15 cellular contexts compared by ENCODE assay signal in genomic region chr17:69061901-69062556, GRCh38. TPM values are rescaled to one million over a fixed set of nuclear protein-coding genes. Genes with fewer than 3 reads are reported as not detected.
"Had no signal": no experiment of that assay in that cellular context is flagged by ENCODE, and none has a peak within 500 bp of the region (broad histone marks: within the 10 kb centered on the region; RNA-seq: fewer than 3 reads in every experiment).

No MANE protein-coding gene starts in this region.

- H3K27me3 ChIP-seq: brain microvascular endothelial cell, pancreas had no signal

- H3K27ac Mint-ChIP-seq: activated CD4-positive, alpha-beta T cell treated with anti-CD3 and anti-CD28 coated beads, Interleukin-2, amount 10 ng/mL, durations not matched to agents 7 days and 5 days; activated naive CD8-positive, alpha-beta T cell treated with anti-CD3 and anti-CD28 coated beads for 36 hours; activated T-helper 1 cell treated with anti-CD3 and anti-CD28 coated beads, Interleukin-12 subunit alpha, Interleukin-12 subunit beta, Interleukin-2, Interleukin-4 antibody, amounts not matched to agents 30 ng/mL and 10 ng/mL and 1 ng/mL, durations not matched to agents 14 hours and 24 hours and 36 hours; stimulated activated effector memory CD8-positive, alpha-beta T cell treated with anti-CD3 and anti-CD28 coated beads, Interleukin-12 subunit alpha, Interleukin-12 subunit beta, amount 100 ng/mL, for 72 hours had no signal

- H3K36me3 ChIP-seq: brain microvascular endothelial cell, pancreas had no signal

- ATAC-seq: pancreas; stimulated activated effector memory CD8-positive, alpha-beta T cell treated with anti-CD3 and anti-CD28 coated beads, Interleukin-12 subunit alpha, Interleukin-12 subunit beta, amount 100 ng/mL, for 72 hours; T-cell had no signal

- H3K27ac ChIP-seq: pancreas had no signal

- H3K4me3 ChIP-seq: pancreas had no signal

- H3K4me1 ChIP-seq: pancreas had no signal

- H3K4me3 Mint-ChIP-seq: activated CD4-positive, alpha-beta T cell treated with anti-CD3 and anti-CD28 coated beads, Interleukin-2, amount 10 ng/mL, durations not matched to agents 7 days and 5 days; activated naive CD8-positive, alpha-beta T cell treated with anti-CD3 and anti-CD28 coated beads for 36 hours; activated T-helper 1 cell treated with anti-CD3 and anti-CD28 coated beads, Interleukin-12 subunit alpha, Interleukin-12 subunit beta, Interleukin-2, Interleukin-4 antibody, amounts not matched to agents 30 ng/mL and 10 ng/mL and 1 ng/mL, durations not matched to agents 14 hours and 24 hours and 36 hours; mesothelial cell of epicardium; neural crest cell; stimulated activated effector memory CD8-positive, alpha-beta T cell treated with anti-CD3 and anti-CD28 coated beads, Interleukin-12 subunit alpha, Interleukin-12 subunit beta, amount 100 ng/mL, for 72 hours; T-cell had no signal

- H3K9me3 ChIP-seq: pancreas had no signal

- DNase-seq: activated CD4-positive, alpha-beta T cell treated with anti-CD3 and anti-CD28 coated beads, Interleukin-2, amount 10 ng/mL, durations not matched to agents 7 days and 5 days; activated CD8-positive, alpha-beta memory T cell treated with anti-CD3 and anti-CD28 coated beads for 24 hours; activated naive CD8-positive, alpha-beta T cell treated with anti-CD3 and anti-CD28 coated beads for 36 hours; brain microvascular endothelial cell; cerebellar nuclear complex; effector memory CD4-positive, alpha-beta T cell; hippocampal formation; pancreas; T-cell; T-helper 9 cell had no signal

- H3K36me3 Mint-ChIP-seq: activated naive CD8-positive, alpha-beta T cell treated with anti-CD3 and anti-CD28 coated beads for 36 hours; stimulated activated effector memory CD8-positive, alpha-beta T cell treated with anti-CD3 and anti-CD28 coated beads, Interleukin-12 subunit alpha, Interleukin-12 subunit beta, amount 100 ng/mL, for 72 hours; T-cell had no signal

RNA-seq across cellular contexts. Expression of gene ABCA9, which starts 1.3 kb away (rescaled TPM):
- total RNA-seq: activated naive CD8-positive, alpha-beta T cell treated with anti-CD3 and anti-CD28 coated beads for 36 hours; activated T-helper 1 cell treated with anti-CD3 and anti-CD28 coated beads, Interleukin-12 subunit alpha, Interleukin-12 subunit beta, Interleukin-2, Interleukin-4 antibody, amounts not matched to agents 30 ng/mL and 10 ng/mL and 1 ng/mL, durations not matched to agents 14 hours and 24 hours and 36 hours; myocyte had no signal
